Comparison of ENCODE assay signal across 8 cellular contexts in genomic region chr4:159048166-159048886, GRCh38. TPM values are rescaled to one million over a fixed set of nuclear protein-coding genes. Genes with fewer than 3 reads are reported as not detected.
DNase-seq lines count a peak whose midpoint lies in the region; ATAC-seq and TF ChIP-seq lines count a peak whose summit lies in the region.

No MANE protein-coding gene starts in this region.

- H4K91ac ChIP-seq in H9 (ENCODE audit: insufficient read length, low read depth, low read length): no peak overlapping the region

- H2BK15ac ChIP-seq in H9 (ENCODE audit: low read depth, low read length): no peak overlapping the region

- H3K27me3 ChIP-seq in H9 (ENCODE audit: insufficient read depth, low read length) (no peaks in the 10 kb centered on the region), heart left ventricle (no peaks in the 10 kb centered on the region)

- peak; percentile 55 for DNase-seq in H9
- peak; percentile 71 to 76 (median 74) for DNase-seq in heart left ventricle
- DNase-seq in pulmonary artery endothelial cell (ENCODE audit: low read depth, low spot score): peak; percentile 48

- no peak overlapping the region; the same call in 1 of the 2 replicates for H3K14ac ChIP-seq in H9 (ENCODE audit: insufficient read depth, low read length)

- no CpG with 5 or more reads among the region's 16 CpGs for WGBS in H9 (ENCODE audit: extremely low coverage, insufficient read length, low lambda C conversion rate)
- 9 to 19% (median 15%) methylated on average over 13 to 16 of the region's 16 CpGs for WGBS in heart left ventricle, 4 donors

- H3K4ac ChIP-seq in H9 (ENCODE audit: low read depth, low read length): no peak overlapping the region

- H2AK5ac ChIP-seq in H9 (ENCODE audit: insufficient read length, low read length): no peak overlapping the region

- no peak overlapping the region for H3K27ac ChIP-seq in H9 (ENCODE audit: insufficient read length, low read depth, low read length)
- peak overlapping the region in 7 of 12 donors; percentile 14 to 67 (median 48) for H3K27ac ChIP-seq in heart left ventricle

- H3K4me3 Mint-ChIP-seq in H9: no peak overlapping the region

- no peaks in the 10 kb centered on the region for H3K36me3 Mint-ChIP-seq in H9 (ENCODE audit: insufficient read depth in 1 of 3, low read depth in 3 of 3)

- peak overlapping the region; percentile 35 for H3K18ac ChIP-seq in H9 (ENCODE audit: insufficient read length, low read depth, low read length)

- H3K27me3 Mint-ChIP-seq in H9 (ENCODE audit: low read depth): no peaks in the 10 kb centered on the region; the same call in 1 of the 2 replicates

- H2BK120ac ChIP-seq in H9 (ENCODE audit: low read depth, low read length, poor library complexity, severe bottlenecking): no peak overlapping the region

- H3K23ac ChIP-seq in H9 (ENCODE audit: insufficient read length, low read depth, low read length): no peak overlapping the region

- no peak overlapping the region for H3T11ph ChIP-seq in H9 (ENCODE audit: low read length)

- intact Hi-C loops in heart left ventricle (cut with DNase I): loop anchor here in 1 of 10 donors (10.0 kb wide), 1 partner anchor 126 kb away; no protein-coding TSS in a partner anchor

- H3K27ac Mint-ChIP-seq in H9: peak overlapping the region in 1 of 3 experiments; percentile 39; a peak in 1 of 7 replicates

- no peak overlapping the region for H4K8ac ChIP-seq in H9 (replicated peaks; ENCODE audit: insufficient read length, low read depth, low read length)

- no peak for TF ChIP-seq POLR2A in heart left ventricle (IDR thresholded peaks at IDR 0.05)

- H3K4me3 ChIP-seq in WI38 (ENCODE audit: low read depth, low read length) (peak overlapping the region; percentile 37), heart left ventricle (peak overlapping the region in 10 of 12 donors; percentile 15 to 59 (median 47))

- peaks cover 33 to 41% of the 10 kb centered on the region in 2 experiments for H3K4me1 Mint-ChIP-seq in H9

- no peak for TF ChIP-seq CTCF in H9 (conservative IDR thresholded peaks at IDR 0.05)
- no peak for TF ChIP-seq CTCF in WI38 (IDR thresholded peaks at IDR 0.05; ENCODE audit: low read depth, low read length)
- TF ChIP-seq CTCF in heart left ventricle (IDR thresholded peaks at IDR 0.05): peak in 1 of 12 donors; percentile 25

- H3K4me1 ChIP-seq in H9 (ENCODE audit: insufficient read depth, low read length) (peaks cover 8% of the 10 kb centered on the region; the same call in 1 of the 2 replicates), heart left ventricle (peaks cover 0 to 14% (median 5%) of the 10 kb centered on the region in 12 donors)

- H3K9me3 ChIP-seq in H9 (ENCODE audit: control insufficient read depth, low read depth, low read length): no peaks in the 10 kb centered on the region
- no peaks in the 10 kb centered on the region for H3K9me3 ChIP-seq in heart left ventricle

- H4K20me1 ChIP-seq in H9 (ENCODE audit: control insufficient read depth, insufficient read depth, insufficient read length): no peaks in the 10 kb centered on the region

- no peaks in the 10 kb centered on the region for H3K79me1 ChIP-seq in H9 (ENCODE audit: insufficient read depth, low read depth, low read length, poor library complexity, severe bottlenecking)

- H3K23me2 ChIP-seq in H9 (ENCODE audit: insufficient read length, low read depth, low read length, poor library complexity, severe bottlenecking): no peaks in the 10 kb centered on the region

- no peak overlapping the region for H3K4me2 ChIP-seq in H9 (ENCODE audit: insufficient read depth, insufficient read length, low read length)

- H3K9ac ChIP-seq in H9 (ENCODE audit: extremely low read depth, insufficient read length, low read length): no peak overlapping the region

- no peak overlapping the region for H2BK5ac ChIP-seq in H9 (ENCODE audit: insufficient read length, low read length)

- H2AFZ ChIP-seq in H9 (ENCODE audit: low read length): peak overlapping the region; percentile 81

- H2BK20ac ChIP-seq in H9 (ENCODE audit: low read depth, low read length, poor library complexity, severe bottlenecking): no peak overlapping the region

- no peaks in the 10 kb centered on the region for H3K36me3 ChIP-seq in heart left ventricle

- H3K9me3 Mint-ChIP-seq in H9: no peaks in the 10 kb centered on the region

- peak overlapping the region; percentile 2 for H2BK12ac ChIP-seq in H9 (ENCODE audit: insufficient read length, low read depth, low read length)

- no peak overlapping the region for H3K56ac ChIP-seq in H9 (ENCODE audit: insufficient read length, low read depth, low read length)

- H4K5ac ChIP-seq in H9 (ENCODE audit: insufficient read length, low read depth, low read length): no peak overlapping the region

- H3K79me2 ChIP-seq in H9 (ENCODE audit: insufficient read depth, low read length): no peaks in the 10 kb centered on the region

- ATAC-seq in heart left ventricle (peak; percentile 93 to 98 (median 96)), HG03045 (IDR thresholded peaks at IDR 0.05; ENCODE audit: unreplicated experiment) (no peak), HG03342 (IDR thresholded peaks at IDR 0.05; ENCODE audit: unreplicated experiment) (no peak), HG02970 (IDR thresholded peaks at IDR 0.05; ENCODE audit: low FRiP score, unreplicated experiment) (no peak), GM18502 (IDR thresholded peaks at IDR 0.05; ENCODE audit: poor library complexity, unreplicated experiment) (no peak)

RNA-seq across cellular contexts. Expression of gene RAPGEF2, which starts 54.6 kb away (rescaled TPM):
- 33.8 and 37.1 TPM in 2 replicates for total RNA-seq in H9 (2021)
- total RNA-seq in heart left ventricle: 10 to 100 TPM; 35.3 to 75.9 (median 56.9) TPM
- polyA plus RNA-seq in heart left ventricle: 10 to 100 TPM; 10.6 to 21.6 TPM
- total RNA-seq in pulmonary artery endothelial cell: 55.6 and 58.2 TPM in 2 replicates

Comparison
In these comparisons a context has a peak if more than half of its experiments do, and no peak if none do; other contexts are left out.
1. ATAC-seq: peak in heart left ventricle (4 of 4); none in HG03045 (single experiment), HG03342 (single experiment), HG02970 (single experiment) and GM18502 (single experiment).
2. Peak in every context shown above with its lines, with median percentiles within 50 percentile points of each other: DNase-seq.